In genomic region chr3:66142079-66142478, GRCh38 we compare ENCODE assay signal across 3 cellular contexts.
"Had no signal": no experiment of that assay in that cellular context is flagged by ENCODE, and none has a peak within 500 bp of the region (broad histone marks: within the 10 kb centered on the region; RNA-seq: fewer than 3 reads in every experiment).

No MANE protein-coding gene starts in this region.

- ATAC-seq: GM12878 had no signal

- DNase-seq: GDM1, GF-D8 had no signal

- H3K4me3 ChIP-seq: GM12878 had no signal
